Comparison of ENCODE assay signal across 1 cellular context in genomic region chr17:41813039-41813680, GRCh38.
TF ChIP-seq lines count a peak whose summit lies in the region.

No MANE protein-coding gene starts in this region.

TF ChIP-seq in HEK293, 187 proteins besides CTCF, POLR2A, EP300 and RAD21 (continued from another document and continues in another):
- TF ChIP-seq PRDM10 (tag by site-specific recombination; IDR thresholded peaks at IDR 0.05), result peak; percentile 6; the same call in 1 of the 2 replicates
- TF ChIP-seq ZNF596 (tag by site-specific recombination; IDR thresholded peaks at IDR 0.05), result no peak
- TF ChIP-seq ZNF292 (tag by site-specific recombination; IDR thresholded peaks at IDR 0.05; ENCODE audit: borderline replicate concordance, low read depth), result no peak
- no peak for TF ChIP-seq ZNF133 (tag by site-specific recombination; IDR thresholded peaks at IDR 0.05)
- TF ChIP-seq ZNF311 (tag by site-specific recombination; IDR thresholded peaks at IDR 0.05; ENCODE audit: borderline replicate concordance), result no peak
- TF ChIP-seq ZNF394 (tag by site-specific recombination; IDR thresholded peaks at IDR 0.05; ENCODE audit: borderline replicate concordance), result no peak
- no peak for TF ChIP-seq ZNF10 (tag by site-specific recombination; IDR thresholded peaks at IDR 0.05)
- no peak for TF ChIP-seq ZNF488 (tag by site-specific recombination; IDR thresholded peaks at IDR 0.05)
- TF ChIP-seq WT1 (tag by site-specific recombination; IDR thresholded peaks at IDR 0.05), result no peak
- TF ChIP-seq PATZ1 (tag by site-specific recombination; IDR thresholded peaks at IDR 0.05), result peak; percentile 65
- no peak for TF ChIP-seq MZF1 (tag by site-specific recombination; IDR thresholded peaks at IDR 0.05; ENCODE audit: borderline replicate concordance)
- TF ChIP-seq ZNF274 (IDR thresholded peaks at IDR 0.05; ENCODE audit: low read length), result no peak
- TF ChIP-seq ZNF274 (tag by site-specific recombination; IDR thresholded peaks at IDR 0.05; ENCODE audit: borderline replicate concordance), result no peak
- TF ChIP-seq ZNF248 (tag by site-specific recombination; IDR thresholded peaks at IDR 0.05), result no peak
- peak; percentile 73 for TF ChIP-seq ZNF398 (tag by site-specific recombination; IDR thresholded peaks at IDR 0.05)
- TF ChIP-seq ZNF704 (tag by site-specific recombination; IDR thresholded peaks at IDR 0.05), result no peak
- no peak for TF ChIP-seq ZNF555 (tag by site-specific recombination; conservative IDR thresholded peaks at IDR 0.05)
- TF ChIP-seq ZSCAN30 (tag by site-specific recombination; IDR thresholded peaks at IDR 0.05), result no peak
- TF ChIP-seq ZNF449 (tag by site-specific recombination; IDR thresholded peaks at IDR 0.05), result peak; percentile 81
- TF ChIP-seq ZNF501 (tag by site-specific recombination; IDR thresholded peaks at IDR 0.05), result no peak
- 0 out of 2 replicates have a peak, but pooled peaks have one; percentile 16 for TF ChIP-seq OVOL3 (tag by site-specific recombination; IDR thresholded peaks at IDR 0.05)
- TF ChIP-seq ZBTB49 (tag by site-specific recombination; IDR thresholded peaks at IDR 0.05; ENCODE audit: low read depth), result no peak
- no peak for TF ChIP-seq ZNF518A (tag by site-specific recombination; conservative IDR thresholded peaks at IDR 0.05; ENCODE audit: low read depth)
- TF ChIP-seq YY2 (tag by site-specific recombination; IDR thresholded peaks at IDR 0.05), result no peak
- TF ChIP-seq ZNF768 (tag by site-specific recombination; IDR thresholded peaks at IDR 0.05), result no peak
- TF ChIP-seq ZNF701 (tag by site-specific recombination; IDR thresholded peaks at IDR 0.05), result no peak
- no peak for TF ChIP-seq ZNF626 (tag by site-specific recombination; IDR thresholded peaks at IDR 0.05)
- TF ChIP-seq ZNF211 (tag by site-specific recombination; IDR thresholded peaks at IDR 0.05; ENCODE audit: low read depth), result no peak
- TF ChIP-seq ZNF223 (tag by site-specific recombination; IDR thresholded peaks at IDR 0.05), result peak; percentile 85
